12 cellular contexts compared by ENCODE assay signal in the genomic region with DNA sequence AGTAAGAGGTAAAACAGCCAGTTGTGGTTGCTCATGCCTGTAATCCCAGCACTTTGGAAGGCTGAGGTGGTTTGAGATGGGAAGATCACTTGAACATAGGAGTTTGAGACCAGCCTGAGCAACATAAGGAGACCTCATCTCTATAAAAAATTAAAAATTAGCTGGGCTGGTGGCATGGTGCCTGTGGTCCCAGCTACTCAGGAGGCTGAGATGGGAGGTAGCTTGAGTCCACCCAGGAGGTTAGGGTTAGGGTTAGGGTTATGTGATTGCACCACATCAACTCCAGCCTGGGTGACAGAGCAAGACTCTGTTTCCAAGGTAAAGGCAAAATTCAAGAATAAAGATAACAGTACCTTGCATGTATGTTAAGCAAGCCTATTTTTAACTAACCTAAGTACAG. TPM values are rescaled to one million over a fixed set of nuclear protein-coding genes. Genes with fewer than 3 reads are reported as not detected.
DNase-seq lines count a peak whose midpoint lies in the region; ATAC-seq, FAIRE-seq and TF ChIP-seq lines count a peak whose summit lies in the region.
"Had no signal": no experiment of that assay in that cellular context is flagged by ENCODE, and none has a peak within 500 bp of the region (broad histone marks: within the 10 kb centered on the region; RNA-seq: fewer than 3 reads in every experiment).

No MANE protein-coding gene starts in this region.

- no peak overlapping the region for H2BK12ac ChIP-seq in mesenchymal stem cell (ENCODE audit: low read length in 2 of 2)

- no peak for TF ChIP-seq RAD21 in HepG2 (CRISPR knock-in tag; IDR thresholded peaks at IDR 0.05)

- peaks cover 26% of the 10 kb centered on the region for H3K36me3 Mint-ChIP-seq in activated CD4-positive, alpha-beta memory T cell treated with anti-CD3 and anti-CD28 coated beads for 36 hours
- H3K36me3 Mint-ChIP-seq: neural progenitor cell had no signal

- BruUV-seq in HepG2 (replicated peaks; lab: Mats Ljungman, UMichigan): no TSS peak

- in situ Hi-C loops in HepG2 (cut with HindIII; ENCODE audit: extremely low pct_ligation_motif_present, low pct_unique_long_range_greater_than_20kb) (no loop called here), gastrocnemius medialis (cut with MboI; ENCODE audit: low sequenced_read_pairs in 4 of 4) (no loop called here)

- H3K27ac Mint-ChIP-seq in activated CD4-positive, alpha-beta memory T cell treated with anti-CD3 and anti-CD28 coated beads for 36 hours: peak overlapping the region; percentile 83
- H3K27ac Mint-ChIP-seq: neural progenitor cell had no signal

- no peak overlapping the region for H3K9ac ChIP-seq in HepG2 (ENCODE audit: insufficient read depth, low read depth, low read length)
- no peak overlapping the region for H3K9ac ChIP-seq in mesenchymal stem cell (ENCODE audit: low read length)
- H3K9ac ChIP-seq: neural progenitor cell had no signal

- H3K9me3 ChIP-seq in right lobe of liver (no peaks in the 10 kb centered on the region), HepG2 (ENCODE audit: low read length) (no peaks in the 10 kb centered on the region), mesenchymal stem cell (ENCODE audit: control insufficient read depth, low read length) (no peaks in the 10 kb centered on the region), gastrocnemius medialis (no peaks in the 10 kb centered on the region)

- no peak overlapping the region for H4K8ac ChIP-seq in mesenchymal stem cell (ENCODE audit: low read length)

- no peak for FAIRE-seq in HepG2 (lab: Jason Lieb, UNC)

- H3K23ac ChIP-seq in mesenchymal stem cell (ENCODE audit: low read length in 2 of 2): no peak overlapping the region

- no peak overlapping the region for H4K91ac ChIP-seq in mesenchymal stem cell (ENCODE audit: low read length)

- no peaks in the 10 kb centered on the region for H3K79me2 ChIP-seq in HepG2 (ENCODE audit: insufficient read depth, low read length)

- H3K27me3 ChIP-seq in right lobe of liver (no peaks in the 10 kb centered on the region), HepG2 (ENCODE audit: control insufficient read depth in 1 of 2, insufficient read depth in 2 of 2, low read length in 2 of 2) (no peaks in the 10 kb centered on the region), mesenchymal stem cell (ENCODE audit: control insufficient read depth in 1 of 2, insufficient read depth in 1 of 2, low read length in 2 of 2) (no peaks in the 10 kb centered on the region), gastrocnemius medialis (no peaks in the 10 kb centered on the region)
- H3K27me3 ChIP-seq: neural progenitor cell had no signal

- CTCF ChIA-PET in HepG2 (lab: Yijun Ruan, JAX; ENCODE audit: low intra/inter-chr PET ratio, low total read pairs): no interaction called here
- CTCF ChIA-PET in activated CD4-positive, alpha-beta memory T cell treated with anti-CD3 and anti-CD28 coated beads for 36 hours (lab: Charles Lee): interaction anchor here (1.0 to 2.3 kb wide), 3 partner anchors 17 to 194 kb away, joined by 3 to 14 read pairs (median 3); no protein-coding TSS in a partner anchor

- peak; percentile 32 to 44 (median 40) for ATAC-seq in right lobe of liver
- ATAC-seq in HepG2: no peak
- no peak for ATAC-seq in GM19455 (IDR thresholded peaks at IDR 0.05; ENCODE audit: unreplicated experiment)
- no peak for ATAC-seq in left ventricle myocardium superior
- ATAC-seq in gastrocnemius medialis: no peak

- no peaks in the 10 kb centered on the region for H3K27me3 Mint-ChIP-seq in activated CD4-positive, alpha-beta memory T cell treated with anti-CD3 and anti-CD28 coated beads for 36 hours

- no peak overlapping the region for H2BK5ac ChIP-seq in mesenchymal stem cell (ENCODE audit: low read depth, low read length, poor library complexity, severe bottlenecking)

- peaks cover 47% of the 10 kb centered on the region for H3K4me1 Mint-ChIP-seq in activated CD4-positive, alpha-beta memory T cell treated with anti-CD3 and anti-CD28 coated beads for 36 hours (ENCODE audit: low read depth)
- H3K4me1 Mint-ChIP-seq: neural progenitor cell had no signal

- no peak overlapping the region for H3K4ac ChIP-seq in mesenchymal stem cell (ENCODE audit: low read depth in 1 of 2, low read length in 2 of 2)

- intact Hi-C loops in right lobe of liver (cut with DNase I): no loop called here
- intact Hi-C loops in HepG2 (cut with micrococcal nuclease; ENCODE audit: unreplicated experiment): no loop called here
- intact Hi-C loops in activated CD4-positive, alpha-beta memory T cell treated with anti-CD3 and anti-CD28 coated beads for 36 hours (cut with micrococcal nuclease): no loop called here
- intact Hi-C loops in left ventricle myocardium superior (cut with micrococcal nuclease): no loop called here
- intact Hi-C loops in gastrocnemius medialis (cut with DNase I; ENCODE audit: low total_unique reads): no loop called here

- peak overlapping the region; percentile 73 for H3K4me3 Mint-ChIP-seq in activated CD4-positive, alpha-beta memory T cell treated with anti-CD3 and anti-CD28 coated beads for 36 hours
- H3K4me3 Mint-ChIP-seq: neural progenitor cell had no signal

- no peak overlapping the region for H3K18ac ChIP-seq in mesenchymal stem cell (ENCODE audit: low read depth in 1 of 2, low read length in 2 of 2)

- H3K27ac ChIP-seq in right lobe of liver (peak overlapping the region in 1 of 3 donors; percentile 24), HepG2 (ENCODE audit: extremely low read length, insufficient read depth, low read length) (no peak overlapping the region), mesenchymal stem cell (ENCODE audit: low read length, poor library complexity, severe bottlenecking) (no peak overlapping the region), gastrocnemius medialis (no peak overlapping the region)
- H3K27ac ChIP-seq: neural progenitor cell, PC-9 had no signal

- no peak overlapping the region for H2BK120ac ChIP-seq in mesenchymal stem cell (ENCODE audit: low read depth, low read length)

- H2AK5ac ChIP-seq in mesenchymal stem cell (ENCODE audit: low read length, severe bottlenecking): no peak overlapping the region

- TF ChIP-seq EP300 in HepG2 (IDR thresholded peaks at IDR 0.05; ENCODE audit: low read depth in 2 of 2, low read length in 2 of 2) (no peak), HepG2 (CRISPR knock-in tag; IDR thresholded peaks at IDR 0.05; ENCODE audit: borderline replicate concordance) (no peak)

- H3K36me3 ChIP-seq in right lobe of liver (no peaks in the 10 kb centered on the region), HepG2 (replicated peaks in 1 of 2; ENCODE audit: control insufficient read depth in 1 of 2, insufficient read depth in 2 of 2, low read length in 2 of 2) (no peaks in the 10 kb centered on the region), mesenchymal stem cell (ENCODE audit: control insufficient read depth in 1 of 2, insufficient read depth in 2 of 2, low read depth in 1 of 2, low read length in 2 of 2) (no peaks in the 10 kb centered on the region), gastrocnemius medialis (no peaks in the 10 kb centered on the region)
- H3K36me3 ChIP-seq: neural progenitor cell had no signal

- no peaks in the 10 kb centered on the region for H3K79me1 ChIP-seq in mesenchymal stem cell (replicated peaks; ENCODE audit: low read length, poor library complexity, severe bottlenecking)

- POLR2A ChIA-PET in HepG2 (lab: Yijun Ruan, JAX): no interaction called here
- POLR2A ChIA-PET in activated CD4-positive, alpha-beta memory T cell treated with anti-CD3 and anti-CD28 coated beads for 36 hours (lab: Charles Lee): interaction anchor here (1.1 to 5.7 kb wide), 7 partner anchors 8 to 89 kb away, joined by 3 to 58 read pairs (median 6); no protein-coding TSS in a partner anchor

- TF ChIP-seq CTCF in right lobe of liver (IDR thresholded peaks at IDR 0.05) (no peak), HepG2 (CRISPR knock-in tag; IDR thresholded peaks at IDR 0.05) (no peak), gastrocnemius medialis (IDR thresholded peaks at IDR 0.05 in 4 of 5, conservative IDR thresholded peaks at IDR 0.05 in 1 of 5) (no peak)

- no peak overlapping the region for H2BK15ac ChIP-seq in mesenchymal stem cell (ENCODE audit: low read depth, poor library complexity, severe bottlenecking)

- H3K4me1 ChIP-seq in right lobe of liver (no peaks in the 10 kb centered on the region), HepG2 (ENCODE audit: insufficient read depth, low read length) (no peaks in the 10 kb centered on the region), mesenchymal stem cell (ENCODE audit: control insufficient read depth, insufficient read depth, low read depth, low read length) (no peaks in the 10 kb centered on the region), gastrocnemius medialis (no peaks in the 10 kb centered on the region)
- H3K4me1 ChIP-seq: neural progenitor cell had no signal

- H3K4me3 ChIP-seq in right lobe of liver: no peak overlapping the region
- no peak overlapping the region for H3K4me3 ChIP-seq in HepG2 (replicated peaks in 1 of 3; ENCODE audit: insufficient read depth in 1 of 3, low read depth in 2 of 3, low read length in 3 of 3)
- H3K4me3 ChIP-seq in mesenchymal stem cell (ENCODE audit: insufficient read depth in 1 of 2, low read depth in 1 of 2, low read length in 2 of 2): no peak overlapping the region
- no peak overlapping the region for H3K4me3 ChIP-seq in gastrocnemius medialis
- H3K4me3 ChIP-seq: neural progenitor cell, PC-9 had no signal

- H3K14ac ChIP-seq in mesenchymal stem cell (ENCODE audit: low read length in 2 of 2): no peak overlapping the region

- H2AFZ ChIP-seq in HepG2 (ENCODE audit: low read length) (no peak overlapping the region), mesenchymal stem cell (ENCODE audit: low read depth, low read length) (peak overlapping the region; percentile 23)
- H2AFZ ChIP-seq: neural progenitor cell, PC-9 had no signal

- TF ChIP-seq POLR2A in right lobe of liver (IDR thresholded peaks at IDR 0.05) (no peak), HepG2 (IDR thresholded peaks at IDR 0.05; ENCODE audit: insufficient read depth in 1 of 2, low read depth in 2 of 2, low read length in 2 of 2) (no peak), gastrocnemius medialis (IDR thresholded peaks at IDR 0.05) (no peak)

- no peak overlapping the region for H3K4me2 ChIP-seq in HepG2 (ENCODE audit: low read depth, low read length)
- no peak overlapping the region for H3K4me2 ChIP-seq in mesenchymal stem cell (ENCODE audit: low read length, poor library complexity, severe bottlenecking)
- H3K4me2 ChIP-seq: neural progenitor cell, PC-9 had no signal

- H3K9me3 Mint-ChIP-seq in activated CD4-positive, alpha-beta memory T cell treated with anti-CD3 and anti-CD28 coated beads for 36 hours: peaks cover 4% of the 10 kb centered on the region

- DNase-seq in right lobe of liver (no peak), HepG2 (ENCODE audit: low spot score) (no peak), mesenchymal stem cell (no peak), left ventricle myocardium superior (no peak), gastrocnemius medialis (no peak), NAMALWA (ENCODE audit: low spot score) (no peak)
- no peak for DNase-seq in activated CD4-positive, alpha-beta memory T cell treated with anti-CD3 and anti-CD28 coated beads for 36 hours
- DNase-seq: effector CD8-positive, alpha-beta T cell; glutamatergic neuron; PC-9 had no signal

- H4K20me1 ChIP-seq in HepG2 (ENCODE audit: insufficient read depth, low read length): no peaks in the 10 kb centered on the region

RNA-seq across cellular contexts. Expression of a gene that starts 3.5 kb away (rescaled TPM):
- total RNA-seq in right lobe of liver (1 to 10 TPM; 1.2 to 7.4 (median 3.0) TPM), HepG2 (2016; rRNA removed; fragmentation: Illumina TruSeq; extraction: Trizol) (not detected in 2 replicates), left ventricle myocardium superior (1.7 TPM), gastrocnemius medialis (1 to 10 TPM in 2 of 4 donors, under 1 TPM in 1, not detected in 1; 0.82 to 1.4 (median 1.4) TPM)
- total RNA-seq in HepG2 (2016; cell fraction: cytosol; rRNA removed; fragmentation: Illumina TruSeq; extraction: Trizol; ENCODE audit: low read depth): not detected in 2 replicates
- total RNA-seq in HepG2 (2016; cell fraction: insoluble cytoplasmic fraction; rRNA removed; fragmentation: Illumina TruSeq; extraction: Trizol): not detected in 2 replicates
- total RNA-seq in HepG2 (2016; cell fraction: membrane; rRNA removed; fragmentation: Illumina TruSeq; extraction: Trizol): not detected in 2 replicates
- not detected in 2 replicates for total RNA-seq in HepG2 (2016; cell fraction: nucleus; rRNA removed; fragmentation: Illumina TruSeq; extraction: Trizol)
- 0.09 and 0.12 TPM in 2 replicates for polyA plus RNA-seq in HepG2 (2011; rRNA removed)
- polyA plus RNA-seq in HepG2 (2011; cell fraction: cytosol; rRNA removed): not detected in 2 replicates
- 0.06 and 0.17 TPM in 2 replicates for polyA plus RNA-seq in HepG2 (2011; cell fraction: nucleus; rRNA removed)
- polyA plus RNA-seq in HepG2 (2012): 0.07 TPM in 1 of 2 replicates, not detected in the other
- not detected in 2 replicates for polyA plus RNA-seq in HepG2 (2016; cell fraction: cytosol; fragmentation: Illumina TruSeq; extraction: Trizol; ENCODE audit: low read depth)
- polyA plus RNA-seq in HepG2 (2016; cell fraction: insoluble cytoplasmic fraction; fragmentation: Illumina TruSeq; extraction: Trizol; ENCODE audit: low read depth): not detected in 2 replicates
- not detected in 2 replicates for polyA plus RNA-seq in HepG2 (2016; cell fraction: membrane; fragmentation: Illumina TruSeq; extraction: Trizol; ENCODE audit: low read depth)
- polyA plus RNA-seq in HepG2 (2016; cell fraction: nucleus; fragmentation: Illumina TruSeq; extraction: Trizol; ENCODE audit: insufficient read depth, low read depth): 0.26 TPM in 1 of 2 replicates, not detected in the other
- 0.37 TPM in 1 of 2 replicates, not detected in the other for polyA minus RNA-seq in HepG2 (2011; rRNA and poly(A)+ RNA removed; ENCODE audit: low replicate concordance)
- polyA minus RNA-seq in HepG2 (2011; cell fraction: cytosol; rRNA and poly(A)+ RNA removed): not detected in 2 replicates
- not detected in 2 replicates for polyA minus RNA-seq in HepG2 (2011; cell fraction: nucleus; rRNA and poly(A)+ RNA removed)
- 10 to 100 TPM; 47.5 to 48.4 TPM for total RNA-seq in activated CD4-positive, alpha-beta memory T cell treated with anti-CD3 and anti-CD28 coated beads for 36 hours
- 0.25 TPM for polyA plus RNA-seq in mesenchymal stem cell (2013, experiment 1 of 2)
- polyA plus RNA-seq in mesenchymal stem cell (2013, experiment 2 of 2): 0.18 TPM

Comparison
In these comparisons a context has a peak if more than half of its experiments do, and no peak if none do; other contexts are left out.
1. ATAC-seq: peak in right lobe of liver (4 of 4); none in HepG2 (single experiment), GM19455 (single experiment), left ventricle myocardium superior (single experiment) and gastrocnemius medialis (0 of 2).
2. RNA of a gene that starts 3.5 kb away (total RNA-seq): 47.5 to 48.4 TPM in activated CD4-positive, alpha-beta memory T cell treated with anti-CD3 and anti-CD28 coated beads for 36 hours; 1.2 to 7.4 TPM in right lobe of liver, 1.7 TPM in left ventricle myocardium superior (single experiment), 0.82 to 1.4 TPM in gastrocnemius medialis and not detected in HepG2; every median in the first group is over 4 times any median in the second.